17 cellular contexts compared by ENCODE assay signal in the genomic region with DNA sequence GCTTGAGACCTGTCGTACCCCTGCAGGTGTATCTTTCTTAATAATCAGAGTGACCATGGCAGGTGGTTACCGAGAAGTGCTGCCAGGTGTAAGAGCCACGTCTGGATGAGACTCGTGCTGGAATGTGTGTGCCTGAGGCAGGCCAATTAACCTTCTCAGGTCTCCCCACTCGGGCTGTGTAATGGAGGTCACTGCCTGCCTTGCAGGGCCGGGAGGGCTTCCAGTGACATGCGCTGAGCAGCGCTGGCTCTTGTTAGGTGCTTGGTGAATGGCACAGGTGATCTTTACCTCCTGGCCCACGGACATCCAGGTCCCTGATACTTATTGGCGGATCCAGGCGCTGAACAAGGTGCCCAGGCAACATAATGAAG. TPM values are rescaled to one million over a fixed set of nuclear protein-coding genes. Genes with fewer than 3 reads are reported as not detected.
DNase-seq lines count a peak whose midpoint lies in the region; ATAC-seq and TF ChIP-seq lines count a peak whose summit lies in the region.
"Had no signal": no experiment of that assay in that cellular context is flagged by ENCODE, and none has a peak within 500 bp of the region (broad histone marks: within the 10 kb centered on the region; RNA-seq: fewer than 3 reads in every experiment).

No MANE protein-coding gene starts in this region.

- no peaks in the 10 kb centered on the region for H3K9me3 ChIP-seq in HUES6 (ENCODE audit: control insufficient read depth, insufficient read depth, low read depth, low read length)
- H3K9me3 ChIP-seq in OCI-LY7 (ENCODE audit: low read length), result no peaks in the 10 kb centered on the region
- no peaks in the 10 kb centered on the region for H3K9me3 ChIP-seq in right cardiac atrium (ENCODE audit: control insufficient read depth, low read length)
- H3K9me3 ChIP-seq: pancreas had no signal

- peak overlapping the region; percentile 69 for H3K4me3 Mint-ChIP-seq in natural killer cell treated with Interleukin-12 subunit alpha and Interleukin-12 subunit beta and Interleukin-15 and Interleukin-18, amount 100 ng/mL, for 72 hours
- H3K4me3 Mint-ChIP-seq: activated CD4-positive, alpha-beta T cell treated with anti-CD3 and anti-CD28 coated beads, Interleukin-2, amount 10 ng/mL, durations not matched to agents 7 days and 5 days had no signal

- no peaks in the 10 kb centered on the region for H3K27me3 Mint-ChIP-seq in natural killer cell treated with Interleukin-12 subunit alpha and Interleukin-12 subunit beta and Interleukin-15 and Interleukin-18, amount 100 ng/mL, for 72 hours

- intact Hi-C loops in OCI-LY7 (cut with micrococcal nuclease; ENCODE audit: unreplicated experiment) (no loop called here), right cardiac atrium (cut with DNase I) (loop anchor here in 1 of 4 donors (5.0 kb wide), 2 partner anchors 41 to 186 kb away; no protein-coding TSS in a partner anchor)

- H3K4me3 ChIP-seq in HUES6 (ENCODE audit: low read depth, low read length), result no peak overlapping the region
- no peak overlapping the region for H3K4me3 ChIP-seq in OCI-LY7 (ENCODE audit: low read depth, low read length, poor library complexity, severe bottlenecking)
- H3K4me3 ChIP-seq in right cardiac atrium (ENCODE audit: low read length), result no peak overlapping the region
- H3K4me3 ChIP-seq: GM23248, pancreas had no signal

- H3K27ac ChIP-seq in C4-2B, result peak overlapping the region; percentile 99
- no peak overlapping the region for H3K27ac ChIP-seq in HUES6 (ENCODE audit: low read depth, low read length)
- H3K27ac ChIP-seq in OCI-LY7 (ENCODE audit: low read depth, low read length, poor library complexity, severe bottlenecking), result no peak overlapping the region
- no peak overlapping the region for H3K27ac ChIP-seq in right cardiac atrium (ENCODE audit: low read length)
- H3K27ac ChIP-seq: GM23248, pancreas had no signal

- ATAC-seq in natural killer cell treated with Interleukin-12 subunit alpha and Interleukin-12 subunit beta and Interleukin-15 and Interleukin-18, amount 100 ng/mL, for 72 hours, result no peak
- ATAC-seq in GM21423 (IDR thresholded peaks at IDR 0.05; ENCODE audit: unreplicated experiment) (no peak), right cardiac atrium (no peak)
- ATAC-seq: esophagus mucosa, HepG2, pancreas had no signal

- no peaks in the 10 kb centered on the region for H3K9me2 ChIP-seq in OCI-LY7 (ENCODE audit: insufficient read depth, low read length)

- no peaks in the 10 kb centered on the region for H4K20me1 ChIP-seq in OCI-LY7 (ENCODE audit: insufficient read depth, low read length)

- H3K4me2 ChIP-seq in OCI-LY7 (ENCODE audit: low read length), result peak overlapping the region; percentile 82

- no peaks in the 10 kb centered on the region for H3K79me2 ChIP-seq in OCI-LY7 (ENCODE audit: insufficient read depth, low read depth, low read length)

- H3K9ac ChIP-seq in HUES6 (ENCODE audit: low read length), result peak overlapping the region; percentile 14
- H3K9ac ChIP-seq: GM23248 had no signal

- H2AFZ ChIP-seq in OCI-LY7 (ENCODE audit: low read length), result no peak overlapping the region
- H2AFZ ChIP-seq: GM23248 had no signal

- H3K27ac Mint-ChIP-seq in natural killer cell treated with Interleukin-12 subunit alpha and Interleukin-12 subunit beta and Interleukin-15 and Interleukin-18, amount 100 ng/mL, for 72 hours, result peak overlapping the region in 1 of 2 donors; percentile 83
- H3K27ac Mint-ChIP-seq: activated CD4-positive, alpha-beta T cell treated with anti-CD3 and anti-CD28 coated beads, Interleukin-2, amount 10 ng/mL, durations not matched to agents 7 days and 5 days had no signal

- WGBS in right cardiac atrium, result 88% methylated on average over 11 of the region's 11 CpGs

- DNase-seq in OCI-LY7 (ENCODE audit: low spot score) (no peak), NCI-H1694 treated with DMSO at 0.1 percent for 48 hours (lab: John Stamatoyannopoulos, UW) (no peak), right cardiac atrium (no peak)
- no peak for DNase-seq in natural killer cell treated with Interleukin-12 subunit alpha and Interleukin-12 subunit beta and Interleukin-15 and Interleukin-18, amount 100 ng/mL, for 72 hours (ENCODE audit: low spot score)
- no peak for DNase-seq in stimulated activated CD4-positive, alpha-beta T cell treated with anti-CD3 and anti-CD28 coated beads, Interleukin-2, amount 100 ng/mL, for 24 hours
- DNase-seq: activated CD4-positive, alpha-beta T cell treated with anti-CD3 and anti-CD28 coated beads, Interleukin-2, amount 10 ng/mL, durations not matched to agents 7 days and 5 days; activated CD8-positive, alpha-beta memory T cell treated with anti-CD3 and anti-CD28 coated beads, Interleukin-2, amount 50 U/mL, for 4 hours; activated effector memory CD4-positive, alpha-beta T cell treated with anti-CD3 and anti-CD28 coated beads, Interleukin-2, amount 50 U/mL, for 16 hours; GM23248; MM.1S; NCI-H2081 treated with DMSO at 0.1 percent for 48 hours had no signal

- peaks cover 37 to 53% of the 10 kb centered on the region in 2 donors for H3K4me1 Mint-ChIP-seq in natural killer cell treated with Interleukin-12 subunit alpha and Interleukin-12 subunit beta and Interleukin-15 and Interleukin-18, amount 100 ng/mL, for 72 hours (ENCODE audit: low read depth in 2 of 2)

- H3K9me3 Mint-ChIP-seq in natural killer cell treated with Interleukin-12 subunit alpha and Interleukin-12 subunit beta and Interleukin-15 and Interleukin-18, amount 100 ng/mL, for 72 hours, result no peaks in the 10 kb centered on the region
- H3K9me3 Mint-ChIP-seq: activated CD4-positive, alpha-beta T cell treated with anti-CD3 and anti-CD28 coated beads, Interleukin-2, amount 10 ng/mL, durations not matched to agents 7 days and 5 days had no signal

- H3K4me1 ChIP-seq in HUES6 (ENCODE audit: control insufficient read depth, insufficient read depth, low read length) (peaks cover 59% of the 10 kb centered on the region), OCI-LY7 (ENCODE audit: insufficient read depth, low read length, poor library complexity, severe bottlenecking) (peaks cover 63% of the 10 kb centered on the region), right cardiac atrium (ENCODE audit: control insufficient read depth, insufficient read depth, low read length) (peaks cover 7% of the 10 kb centered on the region)

- POLR2A ChIA-PET in OCI-LY7 (lab: Charles Lee), result interaction anchor here (0.5 kb wide), 1 partner anchor 61 kb away, joined by 5 read pairs; no protein-coding TSS in a partner anchor

- CTCF ChIA-PET in OCI-LY7 (lab: Charles Lee; ENCODE audit: unreplicated experiment), result no interaction called here

- BruUV-seq in OCI-LY7 (replicated peaks; lab: Mats Ljungman, UMichigan), result no TSS peak

- H3K36me3 ChIP-seq in HUES6 (ENCODE audit: control insufficient read depth, insufficient read depth, low read length) (no peaks in the 10 kb centered on the region), OCI-LY7 (ENCODE audit: insufficient read depth, low read length) (no peaks in the 10 kb centered on the region)
- H3K36me3 ChIP-seq: pancreas had no signal

- H3K36me3 Mint-ChIP-seq in natural killer cell treated with Interleukin-12 subunit alpha and Interleukin-12 subunit beta and Interleukin-15 and Interleukin-18, amount 100 ng/mL, for 72 hours, result no peaks in the 10 kb centered on the region

- H3K27me3 ChIP-seq in HUES6 (ENCODE audit: control insufficient read depth, insufficient read depth, low read length), result peaks cover 15% of the 10 kb centered on the region
- H3K27me3 ChIP-seq in right cardiac atrium (ENCODE audit: control insufficient read depth, insufficient read depth), result no peaks in the 10 kb centered on the region
- H3K27me3 ChIP-seq: pancreas had no signal

- no peak for TF ChIP-seq CTCF in C4-2B (conservative IDR thresholded peaks at IDR 0.05)
- no peak for TF ChIP-seq CTCF in OCI-LY7 (conservative IDR thresholded peaks at IDR 0.05; ENCODE audit: low read length)

RNA-seq across cellular contexts. Expression of gene GSE1, which starts 4.6 kb away (rescaled TPM):
- total RNA-seq in OCI-LY7 (2014; rRNA removed; shearing (Covaris generic)), result 30.9 and 32.4 TPM in 2 replicates
- 56.2 and 66.6 TPM in 2 replicates for total RNA-seq in OCI-LY7 (2022)
- total RNA-seq in natural killer cell treated with Interleukin-12 subunit alpha and Interleukin-12 subunit beta and Interleukin-15 and Interleukin-18, amount 100 ng/mL, for 72 hours, result 100 to 1,000 TPM in 1 of 2 donors, 10 to 100 TPM in 1; 84.9 to 146 TPM
- total RNA-seq in right cardiac atrium, result 10 to 100 TPM; 70.8 to 99.8 (median 92.5) TPM
- polyA plus RNA-seq in right cardiac atrium, result 40.3 TPM
